In the genomic region with DNA sequence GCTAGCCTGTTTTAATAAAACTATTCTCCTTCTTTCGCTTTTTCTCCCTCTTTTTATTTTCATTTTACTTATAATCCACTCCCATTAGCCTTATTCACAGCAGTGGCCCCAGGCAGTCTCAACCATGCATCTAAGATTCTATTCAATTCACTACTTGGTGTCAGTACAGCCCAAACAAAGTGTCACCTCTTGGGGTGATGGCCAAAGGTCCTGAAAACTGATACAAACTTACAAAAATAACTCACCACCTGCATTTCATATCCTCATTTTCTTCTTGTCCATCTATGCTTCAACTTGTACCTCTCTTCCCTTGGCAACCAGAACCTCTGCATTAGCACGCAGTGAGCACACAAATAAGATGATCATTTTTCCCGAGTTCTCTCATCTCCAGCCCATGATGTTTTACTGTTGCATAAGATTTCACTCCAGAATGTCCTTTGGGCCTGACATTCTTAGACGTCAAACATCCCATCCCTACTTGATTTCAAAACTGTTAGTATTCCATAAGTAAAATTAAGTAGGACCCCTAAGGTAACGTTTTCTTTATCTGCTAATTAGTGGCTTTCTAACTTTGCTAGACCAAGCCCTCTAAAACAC, we compare ENCODE assay signal across 16 cellular contexts.
DNase-seq lines count a peak whose midpoint lies in the region; ATAC-seq, FAIRE-seq and TF ChIP-seq lines count a peak whose summit lies in the region.
"Had no signal": no experiment of that assay in that cellular context is flagged by ENCODE, and none has a peak within 500 bp of the region (broad histone marks: within the 10 kb centered on the region; RNA-seq: fewer than 3 reads in every experiment).

No MANE protein-coding gene starts in this region.

- H3K27me3 ChIP-seq in K562 (ENCODE audit: control insufficient read depth in 2 of 2, insufficient read depth in 2 of 2, low read length in 2 of 2) (no peaks in the 10 kb centered on the region), muscle layer of duodenum (ENCODE audit: low read depth, low read length) (no peaks in the 10 kb centered on the region), tibial artery (no peaks in the 10 kb centered on the region), pancreas (no peaks in the 10 kb centered on the region)
- H3K27me3 ChIP-seq: Peyer's patch had no signal

- POLR2A ChIA-PET in K562 (lab: Yijun Ruan, JAX): no interaction called here

- no peaks in the 10 kb centered on the region for H3K79me2 ChIP-seq in K562 (ENCODE audit: control insufficient read depth, insufficient read depth, low read length)

- H3K4me1 ChIP-seq in K562 (replicated peaks in 1 of 2; ENCODE audit: control insufficient read depth in 2 of 2, insufficient read depth in 2 of 2, low read length in 2 of 2) (no peaks in the 10 kb centered on the region), muscle layer of duodenum (ENCODE audit: control insufficient read depth in 1 of 2, insufficient read depth in 2 of 2, low read length in 2 of 2) (peaks cover 0 to 10% of the 10 kb centered on the region in 2 donors), tibial artery (peaks cover 0 to 69% (median 24%) of the 10 kb centered on the region in 4 donors), pancreas (no peaks in the 10 kb centered on the region)
- H3K4me1 ChIP-seq: Peyer's patch had no signal

- TF ChIP-seq POLR2A in GM12891 (IDR thresholded peaks at IDR 0.05; ENCODE audit: low read depth, low read length): no peak
- no peak for TF ChIP-seq POLR2A in K562 (conservative IDR thresholded peaks at IDR 0.05)

- BruUV-seq in K562 (replicated peaks; lab: Mats Ljungman, UMichigan): no TSS peak

- H3K9ac ChIP-seq in K562 (ENCODE audit: insufficient read depth in 1 of 2, low read depth in 2 of 2, low read length in 2 of 2): no peak overlapping the region

- no peak overlapping the region for H3K4me3 ChIP-seq in K562
- H3K4me3 ChIP-seq in muscle layer of duodenum (ENCODE audit: low read depth in 1 of 2, low read length in 2 of 2): no peak overlapping the region
- no peak overlapping the region for H3K4me3 ChIP-seq in tibial artery
- H3K4me3 ChIP-seq in pancreas: no peak overlapping the region
- H3K4me3 ChIP-seq: Peyer's patch had no signal

- ATAC-seq in K562 (no peak), pancreas (no peak)

- no peaks in the 10 kb centered on the region for H4K20me1 ChIP-seq in K562 (replicated peaks; ENCODE audit: control insufficient read depth, insufficient read depth, low read length)

- H3K27ac ChIP-seq in K562 (ENCODE audit: extremely low read depth, low read depth, low read length) (no peak overlapping the region), muscle layer of duodenum (ENCODE audit: low read length) (peak overlapping the region; percentile 2), tibial artery (peak overlapping the region; percentile 39 to 75), pancreas (no peak overlapping the region)
- H3K27ac ChIP-seq: C4-2B had no signal

- no peak for TF ChIP-seq EP300 in K562 (IDR thresholded peaks at IDR 0.05; ENCODE audit: low read length)

- peak; percentile 65 for FAIRE-seq in GM12891 (lab: Jason Lieb, UNC)
- no peak for FAIRE-seq in K562 (lab: Jason Lieb, UNC)
- no peak for FAIRE-seq in pancreas (lab: Jason Lieb, UNC)
- FAIRE-seq: A204.1 had no signal

- in situ Hi-C loops in K562 (cut with MboI): no loop called here

- TF ChIP-seq RAD21 in K562 (CRISPR knock-in tag; conservative IDR thresholded peaks at IDR 0.05 in 1 of 2, IDR thresholded peaks at IDR 0.05 in 1 of 2): no peak

- intact Hi-C loops in K562 (cut with micrococcal nuclease): no loop called here
- intact Hi-C loops in tibial artery (cut with DNase I; ENCODE audit: low total_unique reads): no loop called here
- intact Hi-C loops in cardiac septum (cut with DNase I): no loop called here
- intact Hi-C loops in pancreas (cut with DNase I): no loop called here

- H3K9me3 ChIP-seq in K562 (replicated peaks; ENCODE audit: control insufficient read depth, insufficient read depth, low read depth, low read length) (no peaks in the 10 kb centered on the region), muscle layer of duodenum (ENCODE audit: control insufficient read depth in 1 of 2, low read length in 2 of 2) (no peaks in the 10 kb centered on the region), tibial artery (no peaks in the 10 kb centered on the region), pancreas (no peaks in the 10 kb centered on the region)
- H3K9me3 ChIP-seq: Peyer's patch had no signal

- TF ChIP-seq CTCF in K562 (IDR thresholded peaks at IDR 0.05 in 2 of 3, conservative IDR thresholded peaks at IDR 0.05 in 1 of 3; ENCODE audit: insufficient read depth in 2 of 3, low read depth in 1 of 3, low read length in 3 of 3) (no peak), tibial artery (IDR thresholded peaks at IDR 0.05) (no peak), pancreas (IDR thresholded peaks at IDR 0.05) (no peak)

- H2AFZ ChIP-seq in K562 (ENCODE audit: low read depth, low read length): no peak overlapping the region

- H3K4me2 ChIP-seq in K562 (ENCODE audit: insufficient read depth, low read length): no peak overlapping the region

- 1% methylated on average over 5 of the region's 5 CpGs for WGBS in K562 (ENCODE audit: insufficient coverage, low coverage, missing lambda C conversion rate)
- 77 to 83% methylated on average over 5 of the region's 5 CpGs for WGBS in pancreas, 2 donors

- DNase-seq in GM12891 (ENCODE audit: insufficient read length, low spot score) (no peak), K562 (ENCODE audit: extremely low read depth in 1 of 4, low spot score in 3 of 4) (no peak), tibial artery (no peak), cardiac septum (ENCODE audit: low spot score) (no peak), pancreas (no peak), ecto neural progenitor cell (ENCODE audit: low spot score) (no peak)
- DNase-seq in central memory CD4-positive, alpha-beta T cell: no peak
- DNase-seq: H7, NCI-H1417, NCI-H2081, NCI-H510A treated with DMSO at 0.1 percent for 48 hours, Peyer's patch, Right ventricle myocardium superior had no signal

- CTCF ChIA-PET in K562 (lab: Yijun Ruan, JAX; ENCODE audit: low intra/inter-chr PET ratio): no interaction called here

- no peaks in the 10 kb centered on the region for H3K9me1 ChIP-seq in K562 (ENCODE audit: control insufficient read depth, insufficient read depth, low read length)

- H3K36me3 ChIP-seq in K562 (ENCODE audit: control insufficient read depth, insufficient read depth, low read length) (no peaks in the 10 kb centered on the region), muscle layer of duodenum (ENCODE audit: control insufficient read depth in 1 of 2, insufficient read depth in 2 of 2, low read length in 2 of 2) (no peaks in the 10 kb centered on the region), tibial artery (no peaks in the 10 kb centered on the region), pancreas (no peaks in the 10 kb centered on the region)
- H3K36me3 ChIP-seq: Peyer's patch had no signal

TF ChIP-seq in GM12891, 5 proteins besides CTCF, POLR2A, EP300 and RAD21:
- TF ChIP-seq SPI1 (IDR thresholded peaks at IDR 0.05; ENCODE audit: low read depth, low read length) (peak; percentile 74), POLR2AphosphoS5 (IDR thresholded peaks at IDR 0.05; ENCODE audit: low read depth, low read length) (no peak), POU2F2 (IDR thresholded peaks at IDR 0.05; ENCODE audit: low read depth, low read length) (no peak), TAF1 (IDR thresholded peaks at IDR 0.05; ENCODE audit: low read depth, low read length) (no peak), PAX5 (IDR thresholded peaks at IDR 0.05; ENCODE audit: insufficient read depth, low read length, severe bottlenecking) (no peak)

TF ChIP-seq in K562, 482 proteins besides CTCF, POLR2A, EP300 and RAD21:
- TF ChIP-seq CEBPG (CRISPR knock-in tag; IDR thresholded peaks at IDR 0.05) (no peak), CEBPG (tag; conservative IDR thresholded peaks at IDR 0.05 in 1 of 2, IDR thresholded peaks at IDR 0.05 in 1 of 2) (peak; percentile 25 to 51; a peak in 1 of 4 replicates), ATF7 (IDR thresholded peaks at IDR 0.05) (no peak)

Comparison
In these comparisons a context has a peak if more than half of its experiments do, and no peak if none do; other contexts are left out.
1. H3K27ac ChIP-seq: peak in muscle layer of duodenum (single experiment) and tibial artery (2 of 2); none in K562 (single experiment) and pancreas (0 of 4).